ENCODE assay signal across 8 cellular contexts in genomic region chr16:29074554-29075402, GRCh38.
DNase-seq lines count a peak whose midpoint lies in the region; ATAC-seq and TF ChIP-seq lines count a peak whose summit lies in the region.
"Not testable (repeated sequence)": the region's sequence is repeated elsewhere in the genome, so short reads cannot be mapped to it uniquely, and the experiment has no call there.

No MANE protein-coding gene starts in this region.

- H3K27me3 ChIP-seq in ascending aorta; heart right ventricle; thymus (ENCODE audit: control insufficient read depth, insufficient read depth): not testable (repeated sequence)

- TF ChIP-seq POLR2A in GM10847 (IDR thresholded peaks at IDR 0.05; ENCODE audit: extremely low read depth, insufficient read length), result peak; percentile 39

- not testable (repeated sequence) for H3K36me3 ChIP-seq in ascending aorta; heart right ventricle; thymus (ENCODE audit: control insufficient read depth, insufficient read depth)

- ATAC-seq in GM21786 (IDR thresholded peaks at IDR 0.05; ENCODE audit: unreplicated experiment) (peak; percentile 80), heart right ventricle (peak; percentile 92 to 98 (median 96))

- peak overlapping the region; percentile 31 for H3K4me3 ChIP-seq in Jurkat, Clone E6-1 (ENCODE audit: low read length)
- H3K4me3 ChIP-seq in ascending aorta (peak overlapping the region; percentile 40 to 57), heart right ventricle (peak overlapping the region in 9 of 10 donors; percentile 24 to 58 (median 47)), thymus (ENCODE audit: low read length) (peak overlapping the region; percentile 27)

- not testable (repeated sequence) for H3K9me3 ChIP-seq in ascending aorta; heart right ventricle; thymus (ENCODE audit: control insufficient read depth)

- H3K27ac ChIP-seq in ascending aorta (peak overlapping the region; percentile 73 to 76), heart right ventricle (peak overlapping the region in 9 of 10 donors; percentile 24 to 89 (median 76)), thymus (ENCODE audit: low read depth) (peak overlapping the region; percentile 80)

- intact Hi-C loops in ascending aorta (cut with DNase I); heart right ventricle (cut with DNase I); posterior vena cava (cut with DNase I): not testable (repeated sequence)

- TF ChIP-seq CTCF in ascending aorta (IDR thresholded peaks at IDR 0.05); heart right ventricle (IDR thresholded peaks at IDR 0.05): not testable (repeated sequence)

- DNase-seq in Jurkat, Clone E6-1 (ENCODE audit: low read depth, low spot score), result not testable (repeated sequence)
- DNase-seq in activated CD4-positive, CD25-positive, alpha-beta regulatory T cell treated with anti-CD3 and anti-CD28 coated beads, Interleukin-2, amount 50 U/mL, for 72 hours, result peak; percentile 53
- DNase-seq in ascending aorta (ENCODE audit: low spot score in 2 of 2) (peak in 1 of 2 donors; percentile 69), heart right ventricle (peak; percentile 30 to 36), posterior vena cava (ENCODE audit: low spot score) (peak; percentile 87)

- H3K4me1 ChIP-seq in ascending aorta; thymus (ENCODE audit: control insufficient read depth, insufficient read depth, low read length): not testable (repeated sequence)
- H3K4me1 ChIP-seq in heart right ventricle, result peaks cover 0 to 15% (median 5%) of the 10 kb centered on the region in 9 donors

- 15 to 16% methylated on average over 37 to 38 of the region's 38 CpGs for WGBS in heart right ventricle, 2 donors
- WGBS in thymus, result 12% methylated on average over 37 of the region's 38 CpGs
